1 cellular context compared by ENCODE assay signal in the genomic region with DNA sequence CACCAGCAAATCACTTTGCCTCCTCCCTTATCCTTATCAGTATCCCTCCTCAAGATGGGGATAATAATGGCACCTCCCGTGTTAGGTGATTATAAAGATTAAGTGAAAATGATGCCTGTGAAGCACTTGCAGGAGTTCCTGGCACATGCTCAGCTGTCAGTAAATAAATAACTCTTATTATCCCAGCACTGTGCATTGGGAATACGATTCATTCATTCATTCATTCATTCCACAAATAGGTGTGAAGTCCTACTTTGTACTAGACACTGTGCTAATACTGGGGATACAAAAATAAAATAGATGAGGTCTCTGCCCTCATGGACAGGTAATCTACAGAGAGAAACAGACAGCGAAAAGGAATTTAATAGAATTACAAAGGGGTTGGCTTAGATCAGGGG.
TF ChIP-seq lines count a peak whose summit lies in the region.

No MANE protein-coding gene starts in this region.

TF ChIP-seq in GM23338, 12 proteins besides CTCF, POLR2A, EP300 and RAD21:
- TF ChIP-seq, protein P1, sequence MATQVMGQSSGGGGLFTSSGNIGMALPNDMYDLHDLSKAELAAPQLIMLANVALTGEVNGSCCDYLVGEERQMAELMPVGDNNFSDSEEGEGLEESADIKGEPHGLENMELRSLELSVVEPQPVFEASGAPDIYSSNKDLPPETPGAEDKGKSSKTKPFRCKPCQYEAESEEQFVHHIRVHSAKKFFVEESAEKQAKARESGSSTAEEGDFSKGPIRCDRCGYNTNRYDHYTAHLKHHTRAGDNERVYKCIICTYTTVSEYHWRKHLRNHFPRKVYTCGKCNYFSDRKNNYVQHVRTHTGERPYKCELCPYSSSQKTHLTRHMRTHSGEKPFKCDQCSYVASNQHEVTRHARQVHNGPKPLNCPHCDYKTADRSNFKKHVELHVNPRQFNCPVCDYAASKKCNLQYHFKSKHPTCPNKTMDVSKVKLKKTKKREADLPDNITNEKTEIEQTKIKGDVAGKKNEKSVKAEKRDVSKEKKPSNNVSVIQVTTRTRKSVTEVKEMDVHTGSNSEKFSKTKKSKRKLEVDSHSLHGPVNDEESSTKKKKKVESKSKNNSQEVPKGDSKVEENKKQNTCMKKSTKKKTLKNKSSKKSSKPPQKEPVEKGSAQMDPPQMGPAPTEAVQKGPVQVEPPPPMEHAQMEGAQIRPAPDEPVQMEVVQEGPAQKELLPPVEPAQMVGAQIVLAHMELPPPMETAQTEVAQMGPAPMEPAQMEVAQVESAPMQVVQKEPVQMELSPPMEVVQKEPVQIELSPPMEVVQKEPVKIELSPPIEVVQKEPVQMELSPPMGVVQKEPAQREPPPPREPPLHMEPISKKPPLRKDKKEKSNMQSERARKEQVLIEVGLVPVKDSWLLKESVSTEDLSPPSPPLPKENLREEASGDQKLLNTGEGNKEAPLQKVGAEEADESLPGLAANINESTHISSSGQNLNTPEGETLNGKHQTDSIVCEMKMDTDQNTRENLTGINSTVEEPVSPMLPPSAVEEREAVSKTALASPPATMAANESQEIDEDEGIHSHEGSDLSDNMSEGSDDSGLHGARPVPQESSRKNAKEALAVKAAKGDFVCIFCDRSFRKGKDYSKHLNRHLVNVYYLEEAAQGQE (IDR thresholded peaks at IDR 0.05; ENCODE audit: unreplicated experiment): no peak
- TF ChIP-seq POLR2AphosphoS5 (IDR thresholded peaks at IDR 0.05; ENCODE audit: low read depth): no peak
